Comparison of ENCODE assay signal across 11 cellular contexts in genomic region chr15:73922186-73923151, GRCh38. TPM values are rescaled to one million over a fixed set of nuclear protein-coding genes. Genes with fewer than 3 reads are reported as not detected.
A peak's percentile ranks its signal among the peaks of the same experiment; 100 is the strongest.
DNase-seq lines count a peak whose midpoint lies in the region; ATAC-seq and TF ChIP-seq lines count a peak whose summit lies in the region.
"Had no signal": no experiment of that assay in that cellular context is flagged by ENCODE, and none has a peak within 500 bp of the region (broad histone marks: within the 10 kb centered on the region; RNA-seq: fewer than 3 reads in every experiment).

No MANE protein-coding gene starts in this region.

- H3K27me3 ChIP-seq in BLaER1 treated with 17β-estradiol and CSF1 and Interleukin-3, amounts not matched to agents 10 nM and 100 nM = peaks cover 14 to 27% (median 22%) of the 10 kb centered on the region in 11 experiments
- H3K27me3 ChIP-seq in mucosa of rectum (ENCODE audit: control insufficient read depth in 2 of 2, insufficient read depth in 2 of 2, low read length in 2 of 2) = no peaks in the 10 kb centered on the region

- peaks cover 0 to 26% (median 8%) of the 10 kb centered on the region in 11 experiments; a peak in 7 of 22 replicates for H4K20me1 ChIP-seq in BLaER1 treated with 17β-estradiol and CSF1 and Interleukin-3, amounts not matched to agents 10 nM and 100 nM
- H4K20me1 ChIP-seq in OCI-LY7 (ENCODE audit: insufficient read depth, low read length) = no peaks in the 10 kb centered on the region

- intact Hi-C loops in OCI-LY7 (cut with micrococcal nuclease; ENCODE audit: unreplicated experiment) = no loop called here

- POLR2A ChIA-PET in OCI-LY7 (lab: Charles Lee) = no interaction called here

- H3K36me3 ChIP-seq in BLaER1 treated with 17β-estradiol and CSF1 and Interleukin-3, amounts not matched to agents 10 nM and 100 nM = peaks cover 0 to 16% (median 4%) of the 10 kb centered on the region in 11 experiments; a peak in 4 of 22 replicates
- H3K36me3 ChIP-seq in mucosa of rectum (ENCODE audit: control insufficient read depth in 2 of 2, insufficient read depth in 2 of 2, low read length in 2 of 2) = no peaks in the 10 kb centered on the region
- H3K36me3 ChIP-seq in OCI-LY7 (ENCODE audit: insufficient read depth, low read length) = no peaks in the 10 kb centered on the region

- peaks cover 13 to 24% (median 17%) of the 10 kb centered on the region in 11 experiments for H3K9me3 ChIP-seq in BLaER1 treated with 17β-estradiol and CSF1 and Interleukin-3, amounts not matched to agents 10 nM and 100 nM (replicated peaks in 1 of 11)
- H3K9me3 ChIP-seq in mucosa of rectum (ENCODE audit: control insufficient read depth in 2 of 2, low read length in 2 of 2) = no peaks in the 10 kb centered on the region
- H3K9me3 ChIP-seq in OCI-LY7 (ENCODE audit: low read length) = no peaks in the 10 kb centered on the region

- no peak for TF ChIP-seq CTCF in OCI-LY7 (conservative IDR thresholded peaks at IDR 0.05; ENCODE audit: low read length)

- H3K4me2 ChIP-seq in BLaER1 treated with 17β-estradiol and CSF1 and Interleukin-3, amounts not matched to agents 10 nM and 100 nM = peak overlapping the region; percentile 90 to 98 (median 95)
- H3K4me2 ChIP-seq in OCI-LY7 (ENCODE audit: low read length) = no peak overlapping the region
- H3K4me2 ChIP-seq: KMS-11 had no signal

- no TSS peak for BruUV-seq in OCI-LY7 (replicated peaks; lab: Mats Ljungman, UMichigan)

- H2AFZ ChIP-seq in OCI-LY7 (ENCODE audit: low read length) = no peak overlapping the region

- no peaks in the 10 kb centered on the region for H3K9me2 ChIP-seq in OCI-LY7 (ENCODE audit: insufficient read depth, low read length)

- H3K4me3 ChIP-seq in BLaER1 treated with 17β-estradiol and CSF1 and Interleukin-3, amounts not matched to agents 10 nM and 100 nM = peak overlapping the region in 9 of 10 experiments; percentile 3 to 43 (median 20); a peak in 12 of 20 replicates
- H3K4me3 ChIP-seq in mucosa of rectum (ENCODE audit: low read length in 2 of 2) = no peak overlapping the region
- H3K4me3 ChIP-seq in OCI-LY7 (ENCODE audit: low read depth, low read length, poor library complexity, severe bottlenecking) = no peak overlapping the region

- no peak for ATAC-seq in HG02642 (IDR thresholded peaks at IDR 0.05; ENCODE audit: poor library complexity, unreplicated experiment)
- no peak for ATAC-seq in GM18868 (IDR thresholded peaks at IDR 0.05; ENCODE audit: unreplicated experiment)
- ATAC-seq in HG02981 (IDR thresholded peaks at IDR 0.05; ENCODE audit: unreplicated experiment) = no peak

- H3K27ac ChIP-seq in BLaER1 treated with 17β-estradiol and CSF1 and Interleukin-3, amounts not matched to agents 10 nM and 100 nM = peak overlapping the region; percentile 3 to 77 (median 68); a peak in 20 of 22 replicates
- H3K27ac ChIP-seq in mucosa of rectum (ENCODE audit: low read depth in 2 of 2, low read length in 2 of 2) (peak overlapping the region; percentile 23 to 72), OCI-LY7 (ENCODE audit: low read depth, low read length, poor library complexity, severe bottlenecking) (no peak overlapping the region)
- H3K27ac ChIP-seq: KMS-11 had no signal

- H3K9ac ChIP-seq in BLaER1 treated with 17β-estradiol and CSF1 and Interleukin-3, amounts not matched to agents 10 nM and 100 nM = peak overlapping the region; percentile 14 to 67 (median 55); a peak in 19 of 22 replicates
- no peak overlapping the region for H3K9ac ChIP-seq in mucosa of rectum (ENCODE audit: low read depth in 1 of 2, low read length in 2 of 2)
- H3K9ac ChIP-seq: KMS-11 had no signal

- CTCF ChIA-PET in OCI-LY7 (lab: Charles Lee; ENCODE audit: unreplicated experiment) = interaction anchor here (0.6 kb wide), 1 partner anchor 14 kb away, joined by 3 read pairs; no protein-coding TSS in a partner anchor

- peak; percentile 0 for DNase-seq in NCI-H1105 treated with DMSO at 0.1 percent for 48 hours (lab: John Stamatoyannopoulos, UW)
- DNase-seq in dedifferentiated amniotic fluid mesenchymal stem cell (ENCODE audit: extremely low spot score) = peak; percentile 27
- DNase-seq in OCI-LY7 (ENCODE audit: low spot score) = no peak
- DNase-seq: activated naive CD4-positive, alpha-beta T cell had no signal

- H3K79me2 ChIP-seq in OCI-LY7 (ENCODE audit: insufficient read depth, low read depth, low read length) = no peaks in the 10 kb centered on the region

- peaks cover 79 to 85% (median 81%) of the 10 kb centered on the region in 10 experiments for H3K4me1 ChIP-seq in BLaER1 treated with 17β-estradiol and CSF1 and Interleukin-3, amounts not matched to agents 10 nM and 100 nM
- peaks cover 19 to 28% of the 10 kb centered on the region in 2 donors for H3K4me1 ChIP-seq in mucosa of rectum (ENCODE audit: control insufficient read depth in 2 of 2, insufficient read depth in 2 of 2, low read length in 2 of 2)
- peaks cover 3% of the 10 kb centered on the region for H3K4me1 ChIP-seq in OCI-LY7 (ENCODE audit: insufficient read depth, low read length, poor library complexity, severe bottlenecking)

RNA-seq across cellular contexts. Expression of gene LOXL1, which starts 3.8 kb away (rescaled TPM):
- total RNA-seq in OCI-LY7 (2014; rRNA removed; shearing (Covaris generic)) = not detected in 2 replicates
- not detected in 2 replicates for total RNA-seq in OCI-LY7 (2022)

RNA-seq across cellular contexts. Expression of gene TBC1D21, which starts 49.1 kb away (rescaled TPM):
- not detected in 2 replicates for total RNA-seq in OCI-LY7 (2014; rRNA removed; shearing (Covaris generic))
- not detected in 2 replicates for total RNA-seq in OCI-LY7 (2022)
- total RNA-seq: renal cortical epithelial cell had no signal

Comparison
In these comparisons a context has a peak if more than half of its experiments do, and no peak if none do; other contexts are left out.
1. H3K4me3 ChIP-seq: peak in BLaER1 treated with 17β-estradiol and CSF1 and Interleukin-3, amounts not matched to agents 10 nM and 100 nM (9 of 10); none in mucosa of rectum (0 of 2) and OCI-LY7 (single experiment).
2. H3K9ac ChIP-seq: peak in BLaER1 treated with 17β-estradiol and CSF1 and Interleukin-3, amounts not matched to agents 10 nM and 100 nM (11 of 11); none in mucosa of rectum (0 of 2).